Comparison of ENCODE assay signal across 7 cellular contexts in genomic region chr1:26281091-26281958, GRCh38. TPM values are rescaled to one million over a fixed set of nuclear protein-coding genes. Genes with fewer than 3 reads are reported as not detected.
DNase-seq lines count a peak whose midpoint lies in the region; ATAC-seq and TF ChIP-seq lines count a peak whose summit lies in the region.

No MANE protein-coding gene starts in this region.

- peaks cover 3% of the 10 kb centered on the region; the same call in 1 of the 2 replicates for H4K20me1 ChIP-seq in GM23338 (replicated peaks; ENCODE audit: insufficient read depth)

- H3K4me2 ChIP-seq in GM23338 (peak overlapping the region; percentile 92), skeletal muscle satellite cell (ENCODE audit: low read length) (peak overlapping the region; percentile 95)

- H3K27me3 Mint-ChIP-seq in GM23338 (ENCODE audit: insufficient read depth, low read depth, poor library complexity) (peaks cover 29% of the 10 kb centered on the region), T-cell (no peaks in the 10 kb centered on the region)

- POLR2A ChIA-PET in T-cell (lab: Charles Lee) (interaction anchor here (0.5 to 0.8 kb wide), 5 partner anchors 12 to 1286 kb away, joined by 3 to 4 read pairs (median 3); no protein-coding TSS in a partner anchor), GM10248 (lab: Yijun Ruan, JAX) (interaction anchor here (0.6 kb wide), 1 partner anchor 37 kb away, joined by 3 read pairs; no protein-coding TSS in a partner anchor)

- H3K27ac Mint-ChIP-seq in GM23338 (peak overlapping the region; percentile 52), T-cell (peak overlapping the region; percentile 95 to 99)

- no peak for ATAC-seq in GM23338
- no peak for ATAC-seq in T-cell (replicated peaks in 1 of 4)

- no peaks in the 10 kb centered on the region; the same call in 2 of the 3 replicates for H3K9me3 Mint-ChIP-seq in GM23338
- H3K9me3 Mint-ChIP-seq in T-cell, result no peaks in the 10 kb centered on the region

- H3K27me3 ChIP-seq in GM23338 (ENCODE audit: insufficient read depth), result no peaks in the 10 kb centered on the region
- no peaks in the 10 kb centered on the region for H3K27me3 ChIP-seq in esophagus squamous epithelium
- no peaks in the 10 kb centered on the region for H3K27me3 ChIP-seq in skeletal muscle satellite cell (ENCODE audit: control insufficient read depth, insufficient read depth, low read length)
- H3K27me3 ChIP-seq in BE2C, result no peaks in the 10 kb centered on the region

- no peak overlapping the region for H2AFZ ChIP-seq in GM23338

- no peak for TF ChIP-seq CTCF in GM23338 (conservative IDR thresholded peaks at IDR 0.05; ENCODE audit: low read depth in 2 of 2)
- no peak for TF ChIP-seq CTCF in esophagus squamous epithelium (IDR thresholded peaks at IDR 0.05)
- TF ChIP-seq CTCF in BE2C (IDR thresholded peaks at IDR 0.05; ENCODE audit: low read depth, low read length), result no peak
- no peak for TF ChIP-seq CTCF in GM10248 (IDR thresholded peaks at IDR 0.05; ENCODE audit: control extremely low read depth, extremely low read depth, low read depth, missing control alignments)

- H3K36me3 Mint-ChIP-seq in GM23338 (ENCODE audit: low read depth) (peaks cover 28% of the 10 kb centered on the region), T-cell (peaks cover 26% of the 10 kb centered on the region)

- H3K4me1 ChIP-seq in GM23338 (ENCODE audit: insufficient read depth) (peaks cover 20% of the 10 kb centered on the region), esophagus squamous epithelium (peaks cover 59 to 96% (median 65%) of the 10 kb centered on the region in 3 donors), skeletal muscle satellite cell (ENCODE audit: control insufficient read depth, insufficient read depth, low read length) (peaks cover 80% of the 10 kb centered on the region), BE2C (peaks cover 7% of the 10 kb centered on the region)

- H3K79me2 ChIP-seq in GM23338 (replicated peaks; ENCODE audit: insufficient read depth), result no peaks in the 10 kb centered on the region

- H3K27ac ChIP-seq in GM23338 (ENCODE audit: low read depth) (peak overlapping the region; percentile 66; the same call in 1 of the 2 replicates), esophagus squamous epithelium (peak overlapping the region; percentile 99 to 100 (median 99))

- H3K36me3 ChIP-seq in GM23338 (ENCODE audit: insufficient read depth), result peaks cover 16% of the 10 kb centered on the region
- peaks cover 0 to 35% (median 0%) of the 10 kb centered on the region in 3 donors for H3K36me3 ChIP-seq in esophagus squamous epithelium
- H3K36me3 ChIP-seq in skeletal muscle satellite cell (ENCODE audit: insufficient read depth, low read length), result peaks cover 41% of the 10 kb centered on the region
- peaks cover 15% of the 10 kb centered on the region for H3K36me3 ChIP-seq in BE2C

- H3K4me3 Mint-ChIP-seq in GM23338 (peak overlapping the region; percentile 61), T-cell (peak overlapping the region; percentile 87 to 94 (median 90))

- no peaks in the 10 kb centered on the region for H3K9me3 ChIP-seq in esophagus squamous epithelium
- H3K9me3 ChIP-seq in skeletal muscle satellite cell (replicated peaks; ENCODE audit: low read length), result no peaks in the 10 kb centered on the region
- no peaks in the 10 kb centered on the region for H3K9me3 ChIP-seq in BE2C

- H3K9ac ChIP-seq in skeletal muscle satellite cell (ENCODE audit: low read depth, low read length), result peak overlapping the region; percentile 89

- H3K9me2 ChIP-seq in GM23338 (ENCODE audit: insufficient read depth), result no peaks in the 10 kb centered on the region

- DNase-seq in GM23338 (ENCODE audit: low spot score) (no peak), T-cell (no peak), esophagus squamous epithelium (lab: John Stamatoyannopoulos, UW) (no peak), cerebellar nuclear complex (lab: John Stamatoyannopoulos, UW) (no peak), BE2C (no peak), GM10248 (ENCODE audit: extremely low spot score) (no peak)

- CTCF ChIA-PET in T-cell (lab: Charles Lee) (interaction anchor here (2.0 to 2.4 kb wide), 2 partner anchors 40 to 41 kb away, joined by 7 to 16 read pairs; no protein-coding TSS in a partner anchor), GM10248 (lab: Yijun Ruan, JAX) (interaction anchor here (1.5 to 21.9 kb wide), 5 partner anchors 19 to 136 kb away, joined by 3 to 690 read pairs (median 5); partner anchors contain the start of genes CD52, CEP85 and UBXN11)

- intact Hi-C loops in esophagus squamous epithelium (cut with DNase I), result loop anchor here (5.0 kb wide), 1 partner anchor 41 kb away; no protein-coding TSS in a partner anchor

- peak overlapping the region; percentile 85 for H3K4me3 ChIP-seq in GM23338
- H3K4me3 ChIP-seq in esophagus squamous epithelium, result peak overlapping the region in 3 of 4 donors; percentile 91 to 99 (median 98)
- peak overlapping the region; percentile 90 for H3K4me3 ChIP-seq in skeletal muscle satellite cell (ENCODE audit: low read length)
- no peak overlapping the region for H3K4me3 ChIP-seq in BE2C (ENCODE audit: low read depth, low read length)

- peaks cover 18% of the 10 kb centered on the region for H3F3A ChIP-seq in GM23338 (replicated peaks; ENCODE audit: low read depth)

- 61 to 83% methylated on average over 2 to 3 of the region's 5 CpGs for WGBS in esophagus squamous epithelium, 2 donors

- H3K4me1 Mint-ChIP-seq in GM23338 (peaks cover 43% of the 10 kb centered on the region), T-cell (peaks cover 84 to 92% (median 89%) of the 10 kb centered on the region in 3 donors)

- TF ChIP-seq POLR2A in esophagus squamous epithelium (IDR thresholded peaks at IDR 0.05), result no peak

TF ChIP-seq in GM23338, 12 proteins besides CTCF, POLR2A, EP300 and RAD21 (continues in another document):
- TF ChIP-seq STAT1 (IDR thresholded peaks at IDR 0.05; ENCODE audit: unreplicated experiment), result no peak
- TF ChIP-seq ZNF331 (CRISPR knock-in tag; IDR thresholded peaks at IDR 0.05; ENCODE audit: low read depth), result no peak
- no peak for TF ChIP-seq NANOG (IDR thresholded peaks at IDR 0.05; ENCODE audit: borderline replicate concordance)
- TF ChIP-seq CREB1 (CRISPR knock-in tag; IDR thresholded peaks at IDR 0.05; ENCODE audit: low read depth), result no peak
- no peak for TF ChIP-seq ZNF114 (CRISPR knock-in tag; IDR thresholded peaks at IDR 0.05)
- no peak for TF ChIP-seq EZH2phosphoT487 (IDR thresholded peaks at IDR 0.05; ENCODE audit: unreplicated experiment)
- TF ChIP-seq JUNB (IDR thresholded peaks at IDR 0.05; ENCODE audit: unreplicated experiment), result no peak
- TF ChIP-seq, protein P1, sequence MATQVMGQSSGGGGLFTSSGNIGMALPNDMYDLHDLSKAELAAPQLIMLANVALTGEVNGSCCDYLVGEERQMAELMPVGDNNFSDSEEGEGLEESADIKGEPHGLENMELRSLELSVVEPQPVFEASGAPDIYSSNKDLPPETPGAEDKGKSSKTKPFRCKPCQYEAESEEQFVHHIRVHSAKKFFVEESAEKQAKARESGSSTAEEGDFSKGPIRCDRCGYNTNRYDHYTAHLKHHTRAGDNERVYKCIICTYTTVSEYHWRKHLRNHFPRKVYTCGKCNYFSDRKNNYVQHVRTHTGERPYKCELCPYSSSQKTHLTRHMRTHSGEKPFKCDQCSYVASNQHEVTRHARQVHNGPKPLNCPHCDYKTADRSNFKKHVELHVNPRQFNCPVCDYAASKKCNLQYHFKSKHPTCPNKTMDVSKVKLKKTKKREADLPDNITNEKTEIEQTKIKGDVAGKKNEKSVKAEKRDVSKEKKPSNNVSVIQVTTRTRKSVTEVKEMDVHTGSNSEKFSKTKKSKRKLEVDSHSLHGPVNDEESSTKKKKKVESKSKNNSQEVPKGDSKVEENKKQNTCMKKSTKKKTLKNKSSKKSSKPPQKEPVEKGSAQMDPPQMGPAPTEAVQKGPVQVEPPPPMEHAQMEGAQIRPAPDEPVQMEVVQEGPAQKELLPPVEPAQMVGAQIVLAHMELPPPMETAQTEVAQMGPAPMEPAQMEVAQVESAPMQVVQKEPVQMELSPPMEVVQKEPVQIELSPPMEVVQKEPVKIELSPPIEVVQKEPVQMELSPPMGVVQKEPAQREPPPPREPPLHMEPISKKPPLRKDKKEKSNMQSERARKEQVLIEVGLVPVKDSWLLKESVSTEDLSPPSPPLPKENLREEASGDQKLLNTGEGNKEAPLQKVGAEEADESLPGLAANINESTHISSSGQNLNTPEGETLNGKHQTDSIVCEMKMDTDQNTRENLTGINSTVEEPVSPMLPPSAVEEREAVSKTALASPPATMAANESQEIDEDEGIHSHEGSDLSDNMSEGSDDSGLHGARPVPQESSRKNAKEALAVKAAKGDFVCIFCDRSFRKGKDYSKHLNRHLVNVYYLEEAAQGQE (IDR thresholded peaks at IDR 0.05; ENCODE audit: unreplicated experiment), result no peak

RNA-seq across cellular contexts. Expression of gene SH3BGRL3, which starts 1.4 kb away (rescaled TPM):
- 28.9 and 30.9 TPM in 2 replicates for total RNA-seq in GM23338 (2014; rRNA removed; shearing (Covaris generic))
- polyA plus RNA-seq in GM23338 (2016; fragmentation: Nextera tagmentation; extraction: Ambion mirVana), result 370 and 378 TPM in 2 replicates
- total RNA-seq in T-cell (100 to 1,000 TPM; 218 to 457 (median 370) TPM), esophagus squamous epithelium (100 to 1,000 TPM in 2 of 4 donors, 10 to 100 TPM in 2; 76.9 to 163 (median 106) TPM)
- total RNA-seq in skeletal muscle satellite cell (2012; rRNA removed), result 36.2 and 43.2 TPM in 2 replicates
- polyA plus RNA-seq in BE2C (2012; ENCODE audit: insufficient read depth, insufficient read length, low read depth), result 170 TPM

RNA-seq across cellular contexts. Expression of gene UBXN11, which starts 25.1 kb away (rescaled TPM):
- total RNA-seq in GM23338 (2014; rRNA removed; shearing (Covaris generic)), result 8.0 and 9.4 TPM in 2 replicates
- polyA plus RNA-seq in GM23338 (2016; fragmentation: Nextera tagmentation; extraction: Ambion mirVana), result 7.3 and 8.3 TPM in 2 replicates
- 100 to 1,000 TPM in 3 of 5 donors, 10 to 100 TPM in 2; 39.5 to 112 (median 104) TPM for total RNA-seq in T-cell
- 1 to 10 TPM; 3.2 to 9.2 (median 3.7) TPM for total RNA-seq in esophagus squamous epithelium
- total RNA-seq in skeletal muscle satellite cell (2012; rRNA removed), result 2.8 TPM in 2 replicates
- polyA plus RNA-seq in BE2C (2012; ENCODE audit: insufficient read depth, insufficient read length, low read depth), result 8.4 TPM

RNA-seq across cellular contexts. Expression of gene CD52, which starts 36.4 kb away (rescaled TPM):
- total RNA-seq in GM23338 (2014; rRNA removed; shearing (Covaris generic)), result not detected in 2 replicates
- 7.3 and 9.6 TPM in 2 replicates for polyA plus RNA-seq in GM23338 (2016; fragmentation: Nextera tagmentation; extraction: Ambion mirVana)
- total RNA-seq in T-cell (1,000 to 10,000 TPM in 4 of 5 donors, 100 to 1,000 TPM in 1; 994 to 1,121 (median 1,054) TPM), esophagus squamous epithelium (10 to 100 TPM in 2 of 4 donors, 1 to 10 TPM in 2; 1.9 to 22.1 (median 9.4) TPM)
- not detected in 2 replicates for total RNA-seq in skeletal muscle satellite cell (2012; rRNA removed)
- not detected for polyA plus RNA-seq in BE2C (2012; ENCODE audit: insufficient read depth, insufficient read length, low read depth)

RNA-seq across cellular contexts. Expression of gene CEP85, which starts 47.3 kb away (rescaled TPM):
- 26.1 and 36.8 TPM in 2 replicates for total RNA-seq in GM23338 (2014; rRNA removed; shearing (Covaris generic))
- polyA plus RNA-seq in GM23338 (2016; fragmentation: Nextera tagmentation; extraction: Ambion mirVana), result 11.6 and 12.8 TPM in 2 replicates
- total RNA-seq in T-cell (10 to 100 TPM; 14.2 to 28.5 (median 20.7) TPM), esophagus squamous epithelium (10 to 100 TPM in 3 of 4 donors, 1 to 10 TPM in 1; 7.5 to 14.7 (median 12.5) TPM)
- 6.3 and 8.3 TPM in 2 replicates for total RNA-seq in skeletal muscle satellite cell (2012; rRNA removed)
- polyA plus RNA-seq in BE2C (2012; ENCODE audit: insufficient read depth, insufficient read length, low read depth), result 9.7 TPM

Comparison
In these comparisons a context has a peak if more than half of its experiments do, and no peak if none do; other contexts are left out.
1. RNA of gene CD52, which starts 36.4 kb away (total RNA-seq): 994 to 1,121 TPM in T-cell; 1.9 to 22.1 TPM in esophagus squamous epithelium and not detected in GM23338; every median in the first group is over 10 times any median in the second.